In the genomic region with DNA sequence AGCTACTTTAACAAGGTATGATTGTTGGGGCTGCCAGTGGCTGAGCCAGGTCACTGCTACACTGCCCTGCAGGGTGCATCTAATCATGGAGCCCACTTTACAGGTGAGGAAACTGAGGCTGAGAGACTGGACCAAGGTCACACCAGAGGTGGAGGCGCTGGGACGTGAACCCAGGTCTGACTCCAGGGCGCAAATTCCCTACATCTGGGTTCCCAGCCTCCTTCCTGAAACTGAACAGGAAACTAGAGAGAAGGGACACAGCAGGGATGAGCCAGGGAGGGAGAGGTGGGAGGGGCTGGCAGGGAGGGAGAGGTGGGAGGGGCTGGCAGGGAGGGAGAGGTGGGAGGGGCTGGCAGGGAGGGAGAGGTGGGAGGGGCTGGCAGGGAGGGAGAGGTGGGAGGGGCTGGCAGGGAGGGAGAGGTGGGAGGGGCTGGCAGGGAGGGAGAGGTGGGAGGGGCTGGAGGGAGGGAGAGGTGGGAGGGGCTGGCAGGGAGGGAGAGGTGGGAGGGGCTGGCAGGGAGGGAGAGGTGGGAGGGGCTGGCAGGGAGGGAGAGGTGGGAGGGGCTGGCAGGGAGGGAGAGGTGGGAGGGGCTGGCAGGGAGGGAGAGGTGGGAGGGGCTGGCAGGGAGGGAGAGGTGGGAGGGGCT, we compare ENCODE assay signal across 8 cellular contexts. TPM values are rescaled to one million over a fixed set of nuclear protein-coding genes. Genes with fewer than 3 reads are reported as not detected.
A peak's percentile ranks its signal among the peaks of the same experiment; 100 is the strongest.
DNase-seq lines count a peak whose midpoint lies in the region; FAIRE-seq and TF ChIP-seq lines count a peak whose summit lies in the region.
"Not testable (repeated sequence)": the region's sequence is repeated elsewhere in the genome, so short reads cannot be mapped to it uniquely, and the experiment has no call there.

No MANE protein-coding gene starts in this region.

- intact Hi-C loops in Calu3 (cut with micrococcal nuclease; ENCODE audit: unreplicated experiment); kidney (cut with DNase I): not testable (repeated sequence)

- BruUV-seq in Calu3 (replicated peaks; lab: Mats Ljungman, UMichigan): not testable (repeated sequence)

- not testable (repeated sequence) for H4K91ac ChIP-seq in trophoblast cell (ENCODE audit: low read depth, low read length)

- H3K9me3 Mint-ChIP-seq in Calu3 (ENCODE audit: low read depth, unreplicated experiment): not testable (repeated sequence)

- not testable (repeated sequence) for H3K27ac Mint-ChIP-seq in Calu3 (ENCODE audit: unreplicated experiment)

- not testable (repeated sequence) for H2AK5ac ChIP-seq in trophoblast cell (ENCODE audit: low read length)

- H3K79me2 ChIP-seq in trophoblast cell (ENCODE audit: control insufficient read depth, insufficient read depth, low read length, poor library complexity): peaks cover 11% of the 10 kb centered on the region

- not testable (repeated sequence) for H3K14ac ChIP-seq in trophoblast cell (ENCODE audit: low read length)

- H2AFZ ChIP-seq in trophoblast cell (ENCODE audit: insufficient read depth, low read length, poor library complexity): not testable (repeated sequence)

- H3K4ac ChIP-seq in trophoblast cell (ENCODE audit: low read depth, low read length): not testable (repeated sequence)

- H3K9me3 ChIP-seq in kidney (ENCODE audit: control insufficient read depth in 1 of 2, low read length in 2 of 2); trophoblast cell (ENCODE audit: insufficient read depth, low read depth, low read length); tibial nerve: not testable (repeated sequence)

- not testable (repeated sequence) for H3K27me3 Mint-ChIP-seq in Calu3 (ENCODE audit: unreplicated experiment)

- not testable (repeated sequence) for H3K36me3 ChIP-seq in kidney (ENCODE audit: control insufficient read depth in 1 of 2, insufficient read depth in 2 of 2, low read length in 2 of 2); trophoblast cell (ENCODE audit: control insufficient read depth in 1 of 2, insufficient read depth in 2 of 2, low read length in 2 of 2); tibial nerve

- CTCF ChIA-PET in Calu3 (lab: Charles Lee): not testable (repeated sequence)

- not testable (repeated sequence) for H3K23ac ChIP-seq in trophoblast cell (ENCODE audit: low read length)

- not testable (repeated sequence) for H3K18ac ChIP-seq in trophoblast cell (ENCODE audit: low read length)

- not testable (repeated sequence) for H2BK120ac ChIP-seq in trophoblast cell (ENCODE audit: insufficient read depth, low read length, poor library complexity)

- TF ChIP-seq EP300 in tibial nerve (IDR thresholded peaks at IDR 0.05): not testable (repeated sequence)

- H3K27me3 ChIP-seq in trophoblast cell (ENCODE audit: insufficient read depth, low read length); tibial nerve: not testable (repeated sequence)

- H3K79me1 ChIP-seq in trophoblast cell (ENCODE audit: low read length): peaks cover 23% of the 10 kb centered on the region

- not testable (repeated sequence) for H2BK12ac ChIP-seq in trophoblast cell (ENCODE audit: low read length)

- FAIRE-seq in kidney (lab: Jason Lieb, UNC): not testable (repeated sequence)

- peak; percentile 31 for DNase-seq in Calu3
- peak; percentile 35 for DNase-seq in NB4 (ENCODE audit: low read depth)
- peak; percentile 24 for DNase-seq in RKO (ENCODE audit: low spot score)
- DNase-seq in amniotic epithelial cell (ENCODE audit: low read depth): peak; percentile 46
- not testable (repeated sequence) for DNase-seq in epithelial cell of prostate (ENCODE audit: low read depth, low spot score); trophoblast cell; tibial nerve (ENCODE audit: low spot score in 2 of 2)
- DNase-seq in kidney: peak; percentile 86

- not testable (repeated sequence) for H3K4me2 ChIP-seq in trophoblast cell (ENCODE audit: low read length)

- not testable (repeated sequence) for TF ChIP-seq POLR2A in NB4 (IDR thresholded peaks at IDR 0.05; ENCODE audit: extremely low read depth, insufficient read length); tibial nerve (IDR thresholded peaks at IDR 0.05)

- not testable (repeated sequence) for TF ChIP-seq CTCF in Calu3 (IDR thresholded peaks at IDR 0.05; ENCODE audit: unreplicated experiment); NB4 (IDR thresholded peaks at IDR 0.05; ENCODE audit: low read depth, low read length); kidney (IDR thresholded peaks at IDR 0.05; ENCODE audit: borderline replicate concordance, extremely low read depth, insufficient read depth); tibial nerve (IDR thresholded peaks at IDR 0.05)

- not testable (repeated sequence) for H3K36me3 Mint-ChIP-seq in Calu3 (ENCODE audit: insufficient read depth, unreplicated experiment)

- H4K12ac ChIP-seq in trophoblast cell (ENCODE audit: low read depth, low read length): not testable (repeated sequence)

- H3K4me1 ChIP-seq in kidney (ENCODE audit: control insufficient read depth in 1 of 2, insufficient read depth in 1 of 2, low read depth in 1 of 2, low read length in 2 of 2) (peaks cover 0 to 18% of the 10 kb centered on the region in 2 donors), trophoblast cell (ENCODE audit: control insufficient read depth in 1 of 2, insufficient read depth in 2 of 2, low read length in 2 of 2) (peaks cover 31 to 36% of the 10 kb centered on the region in 2 experiments), tibial nerve (peaks cover 0 to 80% (median 55%) of the 10 kb centered on the region in 4 donors)

- H3K27ac ChIP-seq in epithelial cell of prostate: peak overlapping the region; percentile 17
- H3K27ac ChIP-seq in kidney (ENCODE audit: low read depth in 2 of 2, low read length in 2 of 2); trophoblast cell (ENCODE audit: low read depth, low read length): not testable (repeated sequence)
- peak overlapping the region; percentile 76 to 87 (median 85) for H3K27ac ChIP-seq in tibial nerve

- H3K4me3 ChIP-seq in NB4 (ENCODE audit: low read depth, low read length); kidney (ENCODE audit: low read length in 2 of 2); trophoblast cell (ENCODE audit: low read depth, low read length); tibial nerve: not testable (repeated sequence)

- H4K8ac ChIP-seq in trophoblast cell (ENCODE audit: low read depth, low read length): peak overlapping the region; percentile 17

- not testable (repeated sequence) for H3K9ac ChIP-seq in kidney (ENCODE audit: low read length in 2 of 2); trophoblast cell (ENCODE audit: low read length)

- H2BK5ac ChIP-seq in trophoblast cell (ENCODE audit: low read depth, low read length, poor library complexity): not testable (repeated sequence)

- no CpG with 5 or more reads among the region's 3 CpGs for WGBS in trophoblast cell (ENCODE audit: extremely low coverage, insufficient coverage, insufficient read length)
- 6% methylated on average over 3 of the region's 3 CpGs; no CpG with 5 or more reads in 1 of the 2 donors for WGBS in tibial nerve, 2 donors

- not testable (repeated sequence) for H3K4me1 Mint-ChIP-seq in Calu3 (ENCODE audit: low read depth, unreplicated experiment)

- peak overlapping the region; percentile 74 for H3K4me3 Mint-ChIP-seq in Calu3 (ENCODE audit: low read depth, unreplicated experiment)

RNA-seq across cellular contexts. Expression of a gene that starts 7.9 kb away (rescaled TPM):
- total RNA-seq in Calu3 (2022): 82.0 and 86.0 TPM in 2 replicates
- 88.3 TPM for total RNA-seq in kidney
- polyA plus RNA-seq in kidney (ENCODE audit: insufficient read depth, low read depth, low replicate concordance): 16.2 TPM
- 23.3 and 23.8 TPM in 2 replicates for polyA plus RNA-seq in trophoblast cell (2013)
- total RNA-seq in tibial nerve: 100 to 1,000 TPM; 207 to 542 (median 381) TPM

RNA-seq across cellular contexts. Expression of a gene that starts 20.7 kb away (rescaled TPM):
- total RNA-seq in Calu3 (2022) (10.8 and 12.3 TPM in 2 replicates), kidney (1.5 TPM), tibial nerve (not detected)
- polyA plus RNA-seq in kidney (ENCODE audit: insufficient read depth, low read depth, low replicate concordance): 3.0 TPM
- 0.60 and 0.65 TPM in 2 replicates for polyA plus RNA-seq in trophoblast cell (2013)

RNA-seq across cellular contexts. Expression of a gene that starts 27.8 kb away (rescaled TPM):
- 118 and 127 TPM in 2 replicates for total RNA-seq in Calu3 (2022)
- 66.8 TPM for total RNA-seq in kidney
- polyA plus RNA-seq in kidney (ENCODE audit: insufficient read depth, low read depth, low replicate concordance): 26.1 TPM
- 109 and 111 TPM in 2 replicates for polyA plus RNA-seq in trophoblast cell (2013)
- total RNA-seq in tibial nerve: 10 to 100 TPM; 29.1 to 53.7 (median 38.4) TPM
